In the genomic region with DNA sequence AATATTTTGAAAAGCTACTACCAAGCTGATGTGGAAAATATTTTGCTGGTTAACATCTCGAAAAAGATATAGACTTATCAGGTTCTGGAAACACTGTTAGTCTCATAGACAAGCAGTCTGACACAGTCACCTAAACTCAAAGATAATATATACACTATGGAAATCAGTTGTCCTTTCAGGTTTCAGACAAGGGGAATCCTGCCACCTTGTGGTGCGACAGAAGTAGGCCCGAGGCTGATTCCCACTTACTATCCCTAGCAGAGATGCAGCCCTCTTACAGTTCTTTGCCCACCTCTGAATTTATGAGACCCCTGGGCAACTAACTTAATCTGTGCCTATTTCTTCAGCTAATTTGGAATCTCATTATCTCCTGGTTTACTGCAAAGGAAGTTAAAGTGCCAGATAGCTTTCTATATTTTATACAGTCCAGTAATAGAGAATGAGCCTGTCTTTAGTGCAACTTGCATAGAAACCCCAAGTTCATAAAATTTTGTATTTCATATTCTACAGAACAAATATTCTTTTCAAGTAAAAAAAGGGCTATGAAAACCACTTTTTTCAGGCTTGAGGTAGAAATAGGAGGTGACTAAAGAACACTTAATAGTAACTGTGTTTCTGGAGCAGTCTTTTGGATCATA, we compare ENCODE assay signal across 9 cellular contexts.
DNase-seq lines count a peak whose midpoint lies in the region; ATAC-seq and TF ChIP-seq lines count a peak whose summit lies in the region.
"Had no signal": no experiment of that assay in that cellular context is flagged by ENCODE, and none has a peak within 500 bp of the region (broad histone marks: within the 10 kb centered on the region; RNA-seq: fewer than 3 reads in every experiment).

No MANE protein-coding gene starts in this region.

- peak; percentile 74 for ATAC-seq in HG02973 (IDR thresholded peaks at IDR 0.05; ENCODE audit: unreplicated experiment)

- DNase-seq in activated gamma-delta T cell treated with Interleukin-2 at 50 U/mL for 16 hours (peak; percentile 51), activated gamma-delta T cell (lab: John Stamatoyannopoulos, UW) (no peak), NCI-H2029 (lab: John Stamatoyannopoulos, UW) (peak; percentile 67), T-helper 22 cell (ENCODE audit: low read depth) (peak; percentile 12), astrocyte of the spinal cord (ENCODE audit: low read depth, low spot score) (peak; percentile 74), iPS DF 19.7 (ENCODE audit: low read depth, low spot score) (peak; percentile 23)
- peak; percentile 22 to 37 for DNase-seq in stimulated activated CD4-positive, alpha-beta T cell treated with anti-CD3 and anti-CD28 coated beads, Interleukin-12 subunit alpha, Interleukin-12 subunit beta, amount 100 ng/mL, for 24 hours (ENCODE audit: low read depth in 2 of 2)

- no peak overlapping the region for H3K4me3 ChIP-seq in astrocyte of the spinal cord (ENCODE audit: low read depth, low read length)
- H3K4me3 ChIP-seq: BLaER1 treated with 17β-estradiol and CSF1 and Interleukin-3, amounts not matched to agents 10 nM and 100 nM had no signal

- TF ChIP-seq CTCF in astrocyte of the spinal cord (IDR thresholded peaks at IDR 0.05; ENCODE audit: low read depth, low read length), result peak; percentile 84

- in situ Hi-C loops in astrocyte of the spinal cord (cut with HindIII; ENCODE audit: low sequenced_read_pairs), result no loop called here
